13 cellular contexts compared by ENCODE assay signal in genomic region chr1:118963456-118964430, GRCh38. TPM values are rescaled to one million over a fixed set of nuclear protein-coding genes. Genes with fewer than 3 reads are reported as not detected.
DNase-seq lines count a peak whose midpoint lies in the region; ATAC-seq and TF ChIP-seq lines count a peak whose summit lies in the region.
"Had no signal": no experiment of that assay in that cellular context is flagged by ENCODE, and none has a peak within 500 bp of the region (broad histone marks: within the 10 kb centered on the region; RNA-seq: fewer than 3 reads in every experiment).

No MANE protein-coding gene starts in this region.

- 64 to 76% (median 73%) methylated on average over 3 of the region's 3 CpGs for WGBS in adrenal gland, 4 donors

- intact Hi-C loops in adrenal gland (cut with DNase I) (no loop called here), mucosa of descending colon (cut with DNase I, micrococcal nuclease) (no loop called here)

- peak overlapping the region; percentile 8 for H3K4me2 ChIP-seq in osteoblast (ENCODE audit: insufficient read depth, low read length)
- H3K4me2 ChIP-seq: SK-N-SH had no signal

- peaks cover 88% of the 10 kb centered on the region for H3K79me2 ChIP-seq in osteoblast (ENCODE audit: insufficient read depth, low read length)

- ATAC-seq in mucosa of descending colon, result no peak

- H3K27ac ChIP-seq in osteoblast (ENCODE audit: low read depth, low read length) (peak overlapping the region; percentile 46), adrenal gland (no peak overlapping the region)
- H3K27ac ChIP-seq: heart right ventricle had no signal

- H3K4me3 ChIP-seq in osteoblast (ENCODE audit: insufficient read depth, low read length) (no peak overlapping the region), adrenal gland (no peak overlapping the region), mucosa of descending colon (no peak overlapping the region)
- H3K4me3 ChIP-seq: heart right ventricle had no signal

- peaks cover 32% of the 10 kb centered on the region for H3K4me1 ChIP-seq in osteoblast (ENCODE audit: insufficient read depth, low read length)
- H3K4me1 ChIP-seq in adrenal gland (replicated peaks in 1 of 2), result no peaks in the 10 kb centered on the region
- H3K4me1 ChIP-seq in mucosa of descending colon (ENCODE audit: low read depth), result no peaks in the 10 kb centered on the region
- H3K4me1 ChIP-seq: heart right ventricle had no signal

- TF ChIP-seq POLR2A in erythroblast (IDR thresholded peaks at IDR 0.05; ENCODE audit: low read length) (no peak), adrenal gland (IDR thresholded peaks at IDR 0.05) (no peak)

- peaks cover 28% of the 10 kb centered on the region for H4K20me1 ChIP-seq in osteoblast (ENCODE audit: insufficient read depth, low read length)

- no peaks in the 10 kb centered on the region for H3K27me3 ChIP-seq in osteoblast (ENCODE audit: insufficient read depth, low read length)
- no peaks in the 10 kb centered on the region for H3K27me3 ChIP-seq in adrenal gland

- TF ChIP-seq CTCF in osteoblast (IDR thresholded peaks at IDR 0.05; ENCODE audit: extremely low read depth, low read depth, low read length) (no peak), adrenal gland (IDR thresholded peaks at IDR 0.05) (no peak), mucosa of descending colon (IDR thresholded peaks at IDR 0.05) (no peak)

- peak; percentile 93 for DNase-seq in EH (ENCODE audit: low read depth)
- peak; percentile 36 for DNase-seq in NCI-H460 (ENCODE audit: extremely low read depth, low read depth)
- DNase-seq in erythroblast (lab: John Stamatoyannopoulos, UW), result peak; percentile 30 to 78
- DNase-seq in osteoblast (ENCODE audit: insufficient read length, low spot score, missing footprints), result no peak
- DNase-seq in adrenal gland, result no peak
- no peak for DNase-seq in amniotic stem cell (lab: John Stamatoyannopoulos, UW)
- DNase-seq in mucosa of descending colon, result no peak
- DNase-seq in activated naive CD4-positive, alpha-beta T cell (lab: John Stamatoyannopoulos, UW), result no peak
- DNase-seq: DMS79 treated with DMSO at 0.1 percent for 48 hours, heart right ventricle, NCI-H187 treated with DMSO at 0.1 percent for 48 hours, nephron progenitor cell, SK-N-SH had no signal

- H3K9me3 ChIP-seq in osteoblast (ENCODE audit: low read depth, low read length), result no peaks in the 10 kb centered on the region
- no peaks in the 10 kb centered on the region for H3K9me3 ChIP-seq in adrenal gland (replicated peaks in 1 of 3)
- no peaks in the 10 kb centered on the region for H3K9me3 ChIP-seq in mucosa of descending colon
- H3K9me3 ChIP-seq: heart right ventricle, SK-N-SH had no signal

- no peak overlapping the region for H2AFZ ChIP-seq in osteoblast (ENCODE audit: low read length)

- H3K36me3 ChIP-seq in osteoblast (ENCODE audit: insufficient read depth, low read length) (peaks cover 10% of the 10 kb centered on the region), adrenal gland (replicated peaks in 1 of 2) (no peaks in the 10 kb centered on the region), mucosa of descending colon (ENCODE audit: low read depth) (no peaks in the 10 kb centered on the region)
- H3K36me3 ChIP-seq: heart right ventricle had no signal

RNA-seq across cellular contexts. Expression of gene TBX15, which starts 24.4 kb away (rescaled TPM):
- not detected in 2 replicates for total RNA-seq in NCI-H460 (2014; rRNA removed; shearing (Covaris generic))
- not detected in 2 replicates for polyA plus RNA-seq in NCI-H460 (2014; cell fraction: nucleus; rRNA removed)
- total RNA-seq in osteoblast, result 38.0 and 44.5 TPM in 2 replicates
- total RNA-seq in adrenal gland, result under 1 TPM in 6 of 8 donors, not detected in 2; 0.11 to 0.44 (median 0.15) TPM
- under 1 TPM; 0.11 to 0.48 (median 0.27) TPM for polyA plus RNA-seq in adrenal gland
- not detected for total RNA-seq in mucosa of descending colon

Comparison
In these comparisons a context has a peak if more than half of its experiments do, and no peak if none do; other contexts are left out.
1. DNase-seq: peak in EH (single experiment), NCI-H460 (single experiment) and erythroblast (2 of 2); none in osteoblast (single experiment), adrenal gland (0 of 7), amniotic stem cell (single experiment), mucosa of descending colon (0 of 3) and activated naive CD4-positive, alpha-beta T cell (0 of 4).
2. RNA of gene TBX15, which starts 24.4 kb away (total RNA-seq): 38.0 to 44.5 TPM in osteoblast; 0.11 to 0.44 TPM in adrenal gland, not detected in mucosa of descending colon and not detected in NCI-H460; every median in the first group is over 10 times any median in the second.